ENCODE assay signal across 18 cellular contexts in genomic region chr6:140846518-140847277, GRCh38.
DNase-seq lines count a peak whose midpoint lies in the region; ATAC-seq and TF ChIP-seq lines count a peak whose summit lies in the region.
"Had no signal": no experiment of that assay in that cellular context is flagged by ENCODE, and none has a peak within 500 bp of the region (broad histone marks: within the 10 kb centered on the region; RNA-seq: fewer than 3 reads in every experiment).

No MANE protein-coding gene starts in this region.

- H3K36me3 ChIP-seq in RWPE2 (ENCODE audit: low read depth) (no peaks in the 10 kb centered on the region; the same call in 1 of the 2 replicates), fibroblast of lung (ENCODE audit: control insufficient read depth, insufficient read depth, low read length) (no peaks in the 10 kb centered on the region), osteoblast (ENCODE audit: insufficient read depth, low read length) (no peaks in the 10 kb centered on the region)
- H3K36me3 ChIP-seq: BLaER1, esophagus muscularis mucosa, lower lobe of right lung had no signal

- no peaks in the 10 kb centered on the region for H3K27me3 ChIP-seq in RWPE2 (ENCODE audit: insufficient read depth, poor library complexity, severe bottlenecking)
- H3K27me3 ChIP-seq in fibroblast of lung (ENCODE audit: control insufficient read depth, insufficient read depth, low read length), result no peaks in the 10 kb centered on the region
- H3K27me3 ChIP-seq in osteoblast (ENCODE audit: insufficient read depth, low read length), result no peaks in the 10 kb centered on the region
- H3K27me3 ChIP-seq: BLaER1, esophagus muscularis mucosa had no signal

- no peak overlapping the region for H3K9ac ChIP-seq in fibroblast of lung (ENCODE audit: insufficient read depth, low read length)
- H3K9ac ChIP-seq: BLaER1 had no signal

- DNase-seq in ELR (ENCODE audit: low read depth) (peak; percentile 83), RWPE2 (ENCODE audit: low spot score) (no peak), fibroblast of lung (ENCODE audit: low read depth in 2 of 2) (peak; percentile 69 to 85), osteoblast (ENCODE audit: insufficient read length, low spot score, missing footprints) (peak; percentile 6), NCI-H82 (lab: John Stamatoyannopoulos, UW) (no peak), germinal center (ENCODE audit: low spot score) (no peak)
- no peak for DNase-seq in activated CD8-positive, alpha-beta memory T cell treated with anti-CD3 and anti-CD28 coated beads, Interleukin-2, amount 10 ng/mL, durations not matched to agents 7 days and 5 days
- DNase-seq: activated CD4-positive, alpha-beta T cell treated with anti-CD3 and anti-CD28 coated beads, Interleukin-2, amount 50 U/mL, for 48 hours; activated naive CD8-positive, alpha-beta T cell treated with anti-CD3 and anti-CD28 coated beads, Interleukin-2, amount 50 U/mL, for 24 hours; activated T-cell treated with anti-CD3 and anti-CD28 coated beads, Interleukin-2, amount 50 U/mL, for 48 hours; Karpas-422; lower lobe of right lung; NCI-H187; stimulated activated CD4-positive, alpha-beta T cell treated with anti-CD3 and anti-CD28 coated beads, Interleukin-15, amount 100 ng/mL, for 24 hours had no signal

- peaks cover 32% of the 10 kb centered on the region for H3K4me1 ChIP-seq in RWPE2 (ENCODE audit: insufficient read depth, poor library complexity, severe bottlenecking)
- H3K4me1 ChIP-seq in fibroblast of lung (ENCODE audit: control insufficient read depth, extremely low read depth, insufficient read depth, low read length), result peaks cover 9% of the 10 kb centered on the region
- H3K4me1 ChIP-seq in osteoblast (ENCODE audit: insufficient read depth, low read length), result peaks cover 45% of the 10 kb centered on the region
- H3K4me1 ChIP-seq: BLaER1, lower lobe of right lung had no signal

- no peaks in the 10 kb centered on the region for H4K20me1 ChIP-seq in fibroblast of lung (ENCODE audit: control insufficient read depth, extremely low read depth, insufficient read depth, low read length)
- H4K20me1 ChIP-seq in osteoblast (ENCODE audit: insufficient read depth, low read length), result no peaks in the 10 kb centered on the region
- H4K20me1 ChIP-seq: BLaER1 had no signal

- ATAC-seq in RWPE2 (ENCODE audit: low read depth), result peak; percentile 67; the same call in 2 of the 3 replicates
- ATAC-seq in GM21786 (IDR thresholded peaks at IDR 0.05; ENCODE audit: unreplicated experiment), result no peak
- ATAC-seq in activated CD8-positive, alpha-beta memory T cell treated with anti-CD3 and anti-CD28 coated beads, Interleukin-2, amount 10 ng/mL, durations not matched to agents 7 days and 5 days, result no peak
- ATAC-seq: activated naive CD8-positive, alpha-beta T cell treated with anti-CD3 and anti-CD28 coated beads, Interleukin-2, amount 50 U/mL, for 24 hours; lower lobe of right lung had no signal

- H3K27ac ChIP-seq in RWPE2 (ENCODE audit: poor library complexity, severe bottlenecking), result peak overlapping the region; percentile 79
- peak overlapping the region; percentile 64 for H3K27ac ChIP-seq in fibroblast of lung (ENCODE audit: insufficient read depth, low read length)
- H3K27ac ChIP-seq in osteoblast (ENCODE audit: low read depth, low read length), result peak overlapping the region; percentile 55
- H3K27ac ChIP-seq: BLaER1, esophagus muscularis mucosa, lower lobe of right lung had no signal

- H2AFZ ChIP-seq in fibroblast of lung (ENCODE audit: low read length) (peak overlapping the region; percentile 6), osteoblast (ENCODE audit: low read length) (peak overlapping the region; percentile 16)

- no peak for TF ChIP-seq CTCF in RWPE2 (IDR thresholded peaks at IDR 0.05; ENCODE audit: poor library complexity, severe bottlenecking)
- TF ChIP-seq CTCF in fibroblast of lung (conservative IDR thresholded peaks at IDR 0.05 in 1 of 2, IDR thresholded peaks at IDR 0.05 in 1 of 2; ENCODE audit: low read depth in 1 of 2, low read length in 2 of 2), result no peak
- TF ChIP-seq CTCF in osteoblast (IDR thresholded peaks at IDR 0.05; ENCODE audit: extremely low read depth, low read depth, low read length), result no peak

- H3K36me3 Mint-ChIP-seq in activated CD8-positive, alpha-beta memory T cell treated with anti-CD3 and anti-CD28 coated beads, Interleukin-2, amount 10 ng/mL, durations not matched to agents 7 days and 5 days, result no peaks in the 10 kb centered on the region

- H3K4me3 ChIP-seq in RWPE2 (ENCODE audit: severe bottlenecking) (no peak overlapping the region), fibroblast of lung (replicated peaks in 1 of 4; ENCODE audit: control extremely low read depth in 1 of 4, insufficient read depth in 1 of 4, low read depth in 3 of 4, low read length in 4 of 4) (no peak overlapping the region), osteoblast (ENCODE audit: insufficient read depth, low read length) (no peak overlapping the region)
- H3K4me3 ChIP-seq: BLaER1, esophagus muscularis mucosa, lower lobe of right lung had no signal

- peak overlapping the region; percentile 61 for H3K4me2 ChIP-seq in fibroblast of lung (ENCODE audit: extremely low read depth, insufficient read depth, low read length)
- peak overlapping the region; percentile 30 for H3K4me2 ChIP-seq in osteoblast (ENCODE audit: insufficient read depth, low read length)
- H3K4me2 ChIP-seq: BLaER1 had no signal

- H3K79me2 ChIP-seq in fibroblast of lung (ENCODE audit: control insufficient read depth, insufficient read depth, low read length), result no peaks in the 10 kb centered on the region
- H3K79me2 ChIP-seq in osteoblast (ENCODE audit: insufficient read depth, low read length), result no peaks in the 10 kb centered on the region

- H3K27ac Mint-ChIP-seq in activated CD8-positive, alpha-beta memory T cell treated with anti-CD3 and anti-CD28 coated beads, Interleukin-2, amount 10 ng/mL, durations not matched to agents 7 days and 5 days, result no peak overlapping the region
- H3K27ac Mint-ChIP-seq: activated naive CD8-positive, alpha-beta T cell treated with anti-CD3 and anti-CD28 coated beads, Interleukin-2, amount 50 U/mL, for 24 hours; nephron had no signal

- H3K4me3 Mint-ChIP-seq in activated CD8-positive, alpha-beta memory T cell treated with anti-CD3 and anti-CD28 coated beads, Interleukin-2, amount 10 ng/mL, durations not matched to agents 7 days and 5 days, result no peak overlapping the region
- H3K4me3 Mint-ChIP-seq: activated naive CD8-positive, alpha-beta T cell treated with anti-CD3 and anti-CD28 coated beads, Interleukin-2, amount 50 U/mL, for 24 hours; nephron had no signal

- H3K9me3 Mint-ChIP-seq in activated CD8-positive, alpha-beta memory T cell treated with anti-CD3 and anti-CD28 coated beads, Interleukin-2, amount 10 ng/mL, durations not matched to agents 7 days and 5 days (ENCODE audit: low read depth), result no peaks in the 10 kb centered on the region
- H3K9me3 Mint-ChIP-seq: activated naive CD8-positive, alpha-beta T cell treated with anti-CD3 and anti-CD28 coated beads, Interleukin-2, amount 50 U/mL, for 24 hours; nephron had no signal

- H3K9me3 ChIP-seq in RWPE2 (ENCODE audit: severe bottlenecking) (no peaks in the 10 kb centered on the region), fibroblast of lung (ENCODE audit: control insufficient read depth, insufficient read depth, low read depth, low read length) (no peaks in the 10 kb centered on the region), osteoblast (ENCODE audit: low read depth, low read length) (no peaks in the 10 kb centered on the region)
- H3K9me3 ChIP-seq: BLaER1, esophagus muscularis mucosa, lower lobe of right lung had no signal

- CTCF ChIA-PET in activated CD8-positive, alpha-beta memory T cell treated with anti-CD3 and anti-CD28 coated beads, Interleukin-2, amount 10 ng/mL, durations not matched to agents 7 days and 5 days (lab: Charles Lee), result no interaction called here

- H3K4me1 Mint-ChIP-seq in activated CD8-positive, alpha-beta memory T cell treated with anti-CD3 and anti-CD28 coated beads, Interleukin-2, amount 10 ng/mL, durations not matched to agents 7 days and 5 days, result no peaks in the 10 kb centered on the region
- H3K4me1 Mint-ChIP-seq: activated naive CD8-positive, alpha-beta T cell treated with anti-CD3 and anti-CD28 coated beads, Interleukin-2, amount 50 U/mL, for 24 hours had no signal

- H3K27me3 Mint-ChIP-seq in activated CD8-positive, alpha-beta memory T cell treated with anti-CD3 and anti-CD28 coated beads, Interleukin-2, amount 10 ng/mL, durations not matched to agents 7 days and 5 days, result peaks cover 2% of the 10 kb centered on the region

Comparison
In these comparisons a context has a peak if more than half of its experiments do, and no peak if none do; other contexts are left out.
1. DNase-seq: peak in ELR (single experiment), fibroblast of lung (2 of 2) and osteoblast (single experiment); none in RWPE2 (single experiment), NCI-H82 (single experiment), activated CD8-positive, alpha-beta memory T cell treated with anti-CD3 and anti-CD28 coated beads, Interleukin-2, amount 10 ng/mL, durations not matched to agents 7 days and 5 days (single experiment) and germinal center (single experiment).
2. Peak in every context shown above with its lines, with median percentiles within 50 percentile points of each other: H3K27ac ChIP-seq.